ENCODE assay signal across 1 cellular context in genomic region chr22:29992341-29993275, GRCh38.
TF ChIP-seq lines count a peak whose summit lies in the region.

No MANE protein-coding gene starts in this region.

TF ChIP-seq in HEK293, 187 proteins besides CTCF, POLR2A, EP300 and RAD21 (continued from another document and continues in another):
- TF ChIP-seq ZNF518A (tag by site-specific recombination; conservative IDR thresholded peaks at IDR 0.05; ENCODE audit: low read depth): no peak
- TF ChIP-seq ZNF624 (tag by site-specific recombination; IDR thresholded peaks at IDR 0.05): no peak
- TF ChIP-seq ZNF394 (tag by site-specific recombination; IDR thresholded peaks at IDR 0.05; ENCODE audit: borderline replicate concordance): peak; percentile 89
- no peak for TF ChIP-seq ZNF416 (tag by site-specific recombination; IDR thresholded peaks at IDR 0.05)
- TF ChIP-seq ZNF335 (tag by site-specific recombination; conservative IDR thresholded peaks at IDR 0.05): 0 out of 2 replicates have a peak, but pooled peaks have one; percentile 8
- TF ChIP-seq ZNF311 (tag by site-specific recombination; IDR thresholded peaks at IDR 0.05; ENCODE audit: borderline replicate concordance): no peak
- no peak for TF ChIP-seq ZNF354C (tag by site-specific recombination; IDR thresholded peaks at IDR 0.05; ENCODE audit: borderline replicate concordance, low read depth)
- 0 out of 2 replicates have a peak, but pooled peaks have one; percentile 27 for TF ChIP-seq ZNF580 (tag by site-specific recombination; IDR thresholded peaks at IDR 0.05)
- no peak for TF ChIP-seq ZFP69B (tag by site-specific recombination; IDR thresholded peaks at IDR 0.05)
- no peak for TF ChIP-seq BCL6B (tag by site-specific recombination; IDR thresholded peaks at IDR 0.05)
- TF ChIP-seq GLIS2 (tag by site-specific recombination; IDR thresholded peaks at IDR 0.05): no peak
- TF ChIP-seq TRIM28 (IDR thresholded peaks at IDR 0.05; ENCODE audit: borderline replicate concordance, low read length): peak; percentile 47; the same call in 1 of the 2 replicates
- peak; percentile 44; the same call in 1 of the 2 replicates for TF ChIP-seq BCL11A (tag by site-specific recombination; IDR thresholded peaks at IDR 0.05; ENCODE audit: low read depth)
- peak; percentile 4; the same call in 1 of the 2 replicates for TF ChIP-seq ATF2 (tag by site-specific recombination; IDR thresholded peaks at IDR 0.05; ENCODE audit: low read depth)
- no peak for TF ChIP-seq ZNF544 (tag by site-specific recombination; IDR thresholded peaks at IDR 0.05)
- no peak for TF ChIP-seq ZSCAN4 (tag by site-specific recombination; IDR thresholded peaks at IDR 0.05)
- TF ChIP-seq ZNF18 (tag by site-specific recombination; IDR thresholded peaks at IDR 0.05): 0 out of 2 replicates have a peak, but pooled peaks have one; percentile 63
- TF ChIP-seq BCL11B (tag by site-specific recombination; IDR thresholded peaks at IDR 0.05; ENCODE audit: low read depth): no peak
- peak; percentile 72 for TF ChIP-seq ZIC2 (tag by site-specific recombination; IDR thresholded peaks at IDR 0.05)
- TF ChIP-seq ZNF843 (tag by site-specific recombination; IDR thresholded peaks at IDR 0.05): peak; percentile 83
- TF ChIP-seq ZNF19 (tag by site-specific recombination; IDR thresholded peaks at IDR 0.05; ENCODE audit: low read depth): no peak
- TF ChIP-seq ZNF645 (tag by site-specific recombination; IDR thresholded peaks at IDR 0.05): no peak
- no peak for TF ChIP-seq ZNF146 (tag by site-specific recombination; IDR thresholded peaks at IDR 0.05)
- TF ChIP-seq PRDM1 (tag by site-specific recombination; IDR thresholded peaks at IDR 0.05): no peak
- TF ChIP-seq HOXA7 (CRISPR knock-in tag; IDR thresholded peaks at IDR 0.05; ENCODE audit: borderline replicate concordance): no peak
- TF ChIP-seq ZNF704 (tag by site-specific recombination; IDR thresholded peaks at IDR 0.05): no peak
- TF ChIP-seq ZNF302 (tag by site-specific recombination; IDR thresholded peaks at IDR 0.05; ENCODE audit: low read depth): no peak
- TF ChIP-seq ELK4 (IDR thresholded peaks at IDR 0.05; ENCODE audit: borderline replicate concordance, low read depth, low read length): no peak
- TF ChIP-seq ZNF561 (tag by site-specific recombination; IDR thresholded peaks at IDR 0.05; ENCODE audit: borderline replicate concordance): peak; percentile 53; the same call in 1 of the 2 replicates
- no peak for TF ChIP-seq RBAK (tag by site-specific recombination; IDR thresholded peaks at IDR 0.05)
- 0 out of 2 replicates have a peak, but pooled peaks have one; percentile 25 for TF ChIP-seq PRDM10 (tag by site-specific recombination; IDR thresholded peaks at IDR 0.05)
- no peak for TF ChIP-seq ZBTB8A (tag by site-specific recombination; IDR thresholded peaks at IDR 0.05)
- no peak for TF ChIP-seq ZNF639 (tag by site-specific recombination; IDR thresholded peaks at IDR 0.05)
- TF ChIP-seq ZNF366 (tag by site-specific recombination; conservative IDR thresholded peaks at IDR 0.05): peak; percentile 27
- TF ChIP-seq KLF9 (tag by site-specific recombination; IDR thresholded peaks at IDR 0.05; ENCODE audit: low read depth): no peak
- no peak for TF ChIP-seq ZNF184 (tag by site-specific recombination; IDR thresholded peaks at IDR 0.05)
- 0 out of 2 replicates have a peak, but pooled peaks have one; percentile 41 for TF ChIP-seq ZNF2 (tag by site-specific recombination; IDR thresholded peaks at IDR 0.05)
- TF ChIP-seq ZBTB17 (tag by site-specific recombination; IDR thresholded peaks at IDR 0.05): peak; percentile 33; the same call in 1 of the 2 replicates
- TF ChIP-seq ZXDB (tag by site-specific recombination; IDR thresholded peaks at IDR 0.05): peak; percentile 44; the same call in 1 of the 2 replicates
- peak; percentile 63; the same call in 1 of the 2 replicates for TF ChIP-seq TCF7L2 (IDR thresholded peaks at IDR 0.05; ENCODE audit: borderline replicate concordance, low read depth, low read length)
